ENCODE assay signal across 16 cellular contexts in the genomic region with DNA sequence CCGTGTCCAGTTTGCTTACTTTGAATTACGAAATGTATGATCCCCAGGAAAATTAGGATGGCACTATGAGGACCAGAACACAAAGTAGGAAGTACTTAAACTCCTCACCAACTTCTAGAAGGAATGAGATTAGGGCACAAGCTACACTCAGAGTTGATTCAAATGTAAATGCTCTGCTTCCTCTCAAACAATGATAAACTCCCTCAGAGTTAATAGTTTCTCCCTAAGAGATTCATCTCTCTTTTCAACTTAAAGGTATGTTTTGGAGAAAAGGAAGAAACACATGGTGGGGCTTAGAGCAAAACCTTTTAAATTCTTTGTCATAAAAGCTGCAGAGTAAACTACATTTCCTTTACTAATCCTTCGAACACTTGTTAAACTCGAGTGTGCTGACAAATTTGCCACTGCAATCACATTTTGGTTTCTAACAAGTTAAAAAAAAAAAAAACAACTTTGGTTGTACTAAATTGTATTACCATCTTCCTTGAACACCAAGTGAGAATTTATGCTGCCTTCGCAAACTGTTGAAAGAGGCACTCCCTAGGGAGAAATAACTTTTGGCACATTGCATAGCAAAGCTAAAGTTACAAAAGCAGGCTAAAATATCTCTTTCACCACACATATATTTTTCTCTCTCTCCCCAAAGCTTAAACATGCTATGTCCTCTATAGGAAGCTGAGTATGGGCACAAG.
DNase-seq lines count a peak whose midpoint lies in the region; ATAC-seq, FAIRE-seq and TF ChIP-seq lines count a peak whose summit lies in the region.
"Had no signal": no experiment of that assay in that cellular context is flagged by ENCODE, and none has a peak within 500 bp of the region (broad histone marks: within the 10 kb centered on the region; RNA-seq: fewer than 3 reads in every experiment).

No MANE protein-coding gene starts in this region.

- H3K36me3 ChIP-seq in kidney (ENCODE audit: control insufficient read depth in 1 of 2, insufficient read depth in 2 of 2, low read length in 2 of 2) (no peaks in the 10 kb centered on the region), lower lobe of right lung (no peaks in the 10 kb centered on the region)

- H3K9me3 ChIP-seq in kidney (ENCODE audit: control insufficient read depth in 1 of 2, low read length in 2 of 2): no peaks in the 10 kb centered on the region
- no peaks in the 10 kb centered on the region for H3K9me3 ChIP-seq in lower lobe of right lung

- no peak for ATAC-seq in HG03439 (IDR thresholded peaks at IDR 0.05; ENCODE audit: unreplicated experiment)
- no peak for ATAC-seq in HG02973 (IDR thresholded peaks at IDR 0.05; ENCODE audit: unreplicated experiment)
- ATAC-seq in lower lobe of right lung: no peak
- ATAC-seq: activated T-cell treated with anti-CD3 and anti-CD28 coated beads, Interleukin-2, amount 50 U/mL, for 72 hours; GM12878 had no signal

- no peak overlapping the region for H3K9ac ChIP-seq in kidney (ENCODE audit: low read length in 2 of 2)

- FAIRE-seq in kidney (lab: Jason Lieb, UNC): no peak
- FAIRE-seq: GM12878, islet of Langerhans, TTC549 had no signal

- H3K27me3 ChIP-seq in lower lobe of right lung (ENCODE audit: low read depth): no peaks in the 10 kb centered on the region

- H3K4me3 ChIP-seq in fibroblast of pulmonary artery (replicated peaks; ENCODE audit: low read depth, low read length) (no peak overlapping the region), kidney (ENCODE audit: low read length in 2 of 2) (no peak overlapping the region), lower lobe of right lung (no peak overlapping the region)
- H3K4me3 ChIP-seq: GM12878 had no signal

- H3K4me1 Mint-ChIP-seq in nephron: peaks cover 27% of the 10 kb centered on the region

- no peaks in the 10 kb centered on the region for H3K9me3 Mint-ChIP-seq in nephron
- H3K9me3 Mint-ChIP-seq: activated T-cell treated with anti-CD3 and anti-CD28 coated beads, Interleukin-2, amount 50 U/mL, for 72 hours had no signal

- no peak for TF ChIP-seq CTCF in fibroblast of pulmonary artery (IDR thresholded peaks at IDR 0.05; ENCODE audit: low read length, missing control alignments)
- TF ChIP-seq CTCF in nephron (IDR thresholded peaks at IDR 0.05; ENCODE audit: unreplicated experiment in 3 of 3): no peak
- TF ChIP-seq CTCF in kidney (IDR thresholded peaks at IDR 0.05; ENCODE audit: borderline replicate concordance, extremely low read depth, insufficient read depth): no peak
- TF ChIP-seq CTCF in lower lobe of right lung (IDR thresholded peaks at IDR 0.05): no peak

- intact Hi-C loops in kidney (cut with DNase I) (no loop called here), lower lobe of right lung (cut with DNase I) (no loop called here)

- peaks cover 38% of the 10 kb centered on the region for H3K27me3 Mint-ChIP-seq in nephron (ENCODE audit: low read depth)

- H3K36me3 Mint-ChIP-seq in nephron (ENCODE audit: low read depth): no peaks in the 10 kb centered on the region

- no peak overlapping the region for H3K4me3 Mint-ChIP-seq in nephron
- H3K4me3 Mint-ChIP-seq: activated T-cell treated with anti-CD3 and anti-CD28 coated beads, Interleukin-2, amount 50 U/mL, for 72 hours had no signal

- H3K27ac Mint-ChIP-seq in nephron: peak overlapping the region in 2 of 3 experiments; percentile 26 to 65
- H3K27ac Mint-ChIP-seq: activated T-cell treated with anti-CD3 and anti-CD28 coated beads, Interleukin-2, amount 50 U/mL, for 72 hours had no signal

- H3K4me1 ChIP-seq in kidney (ENCODE audit: control insufficient read depth in 1 of 2, insufficient read depth in 1 of 2, low read depth in 1 of 2, low read length in 2 of 2) (peaks cover 5 to 9% of the 10 kb centered on the region in 2 donors), lower lobe of right lung (peaks cover 37% of the 10 kb centered on the region)

- DNase-seq in GF-D8 (lab: John Stamatoyannopoulos, UW): peak; percentile 33
- peak; percentile 19 for DNase-seq in NCI-H460 (ENCODE audit: extremely low read depth, low read depth)
- peak; percentile 63 for DNase-seq in fibroblast of pulmonary artery (ENCODE audit: low read depth)
- DNase-seq in kidney: no peak
- no peak for DNase-seq in lower lobe of right lung
- DNase-seq: activated CD4-positive, alpha-beta T cell treated with anti-CD3 and anti-CD28 coated beads, Interleukin-2, amount 50 U/mL, for 4 hours; activated T-cell treated with anti-CD3 and anti-CD28 coated beads, Interleukin-2, amount 50 U/mL, for 72 hours; foreskin fibroblast; NCI-H2171 treated with DMSO at 0.1 percent for 48 hours; stimulated activated CD4-positive, alpha-beta T cell treated with anti-CD3 and anti-CD28 coated beads, Interleukin-1b, Interleukin-23, amount 100 ng/mL, for 48 hours had no signal

- H3K27ac ChIP-seq in kidney (ENCODE audit: low read depth in 2 of 2, low read length in 2 of 2): no peak overlapping the region
- no peak overlapping the region for H3K27ac ChIP-seq in lower lobe of right lung

Comparison
In these comparisons a context has a peak if more than half of its experiments do, and no peak if none do; other contexts are left out.
1. DNase-seq: peak in GF-D8 (single experiment), NCI-H460 (single experiment) and fibroblast of pulmonary artery (single experiment); none in kidney (single experiment) and lower lobe of right lung (single experiment).